Comparison of ENCODE assay signal across 25 cellular contexts in the genomic region with DNA sequence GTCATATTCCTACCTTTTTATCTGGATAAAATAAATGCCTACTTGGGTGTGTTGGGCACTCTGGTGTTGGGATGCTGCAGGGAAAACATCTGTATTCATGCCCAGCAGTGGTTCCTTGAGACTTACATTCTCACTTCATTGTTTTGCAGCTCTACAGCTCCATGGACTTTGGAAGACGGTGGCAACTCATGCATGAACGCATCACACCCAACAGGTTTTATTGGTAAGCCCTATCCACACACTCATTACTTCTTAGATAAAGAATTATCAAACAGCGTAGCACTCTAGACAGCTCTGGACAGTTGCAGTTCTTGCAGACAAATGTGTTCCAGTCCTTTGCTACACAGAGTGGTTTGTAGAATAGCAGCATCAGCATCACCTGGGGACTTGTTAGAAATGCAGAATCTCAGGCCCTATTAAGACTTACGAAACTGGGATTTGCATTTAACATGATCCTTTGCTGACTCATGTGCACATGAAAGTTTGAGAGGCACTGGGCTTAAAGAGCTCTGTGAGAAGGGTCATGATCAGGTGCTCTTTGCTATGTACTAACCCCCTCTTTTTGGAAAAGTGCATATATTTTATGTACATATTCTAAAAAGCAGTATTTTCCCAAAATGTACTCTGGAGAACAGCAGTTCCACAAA.
DNase-seq lines count a peak whose midpoint lies in the region; ATAC-seq, FAIRE-seq and TF ChIP-seq lines count a peak whose summit lies in the region.
"Had no signal": no experiment of that assay in that cellular context is flagged by ENCODE, and none has a peak within 500 bp of the region (broad histone marks: within the 10 kb centered on the region; RNA-seq: fewer than 3 reads in every experiment).

No MANE protein-coding gene starts in this region.

- no peak overlapping the region for H3K23ac ChIP-seq in H1 (ENCODE audit: insufficient read length)

- no peak overlapping the region for H2BK15ac ChIP-seq in H1 (ENCODE audit: low read length)

- FAIRE-seq in H1 (lab: Jason Lieb, UNC): peak; percentile 19
- FAIRE-seq: A204.1, D721Med, G401.6, GM12878, GM19239, H54 had no signal

- no peaks in the 10 kb centered on the region for H3K27me3 ChIP-seq in H1 (replicated peaks in 1 of 4; ENCODE audit: control insufficient read depth in 3 of 4, extremely low read depth in 1 of 4, insufficient read depth in 3 of 4, low read length in 3 of 4)
- no peaks in the 10 kb centered on the region for H3K27me3 ChIP-seq in esophagus muscularis mucosa
- H3K27me3 ChIP-seq: BLaER1 had no signal

- H4K91ac ChIP-seq in H1 (replicated peaks; ENCODE audit: insufficient read length, low read length): no peak overlapping the region

- H2BK12ac ChIP-seq in H1 (ENCODE audit: low read depth, low read length): no peak overlapping the region

- no peak overlapping the region for H3K56ac ChIP-seq in H1 (replicated peaks; ENCODE audit: insufficient read length, low read depth, low read length)

- no peak overlapping the region for H3K18ac ChIP-seq in H1 (ENCODE audit: extremely low read depth, low read length)

- H3K9ac ChIP-seq in H1 (replicated peaks in 1 of 4; ENCODE audit: extremely low read depth in 1 of 4, low read depth in 3 of 4, low read length in 3 of 4): no peak overlapping the region
- H3K9ac ChIP-seq: BLaER1 had no signal

- no peaks in the 10 kb centered on the region for H3K23me2 ChIP-seq in H1 (ENCODE audit: low read depth, low read length)

- no peaks in the 10 kb centered on the region for H3K79me2 ChIP-seq in H1 (ENCODE audit: control insufficient read depth in 1 of 2, insufficient read depth in 2 of 2, low read length in 2 of 2)

- intact Hi-C loops in esophagus muscularis mucosa (cut with DNase I): no loop called here

- no peak overlapping the region for H4K8ac ChIP-seq in H1 (ENCODE audit: extremely low read depth, insufficient read depth, low read length)

- CTCF ChIA-PET in H1 (lab: Charles Lee; ENCODE audit: partially characterized antibody): no interaction called here

- no peak overlapping the region for H3K4ac ChIP-seq in H1 (replicated peaks; ENCODE audit: insufficient read length, low read depth, low read length)

- TF ChIP-seq POLR2A in H1 (IDR thresholded peaks at IDR 0.05; ENCODE audit: control extremely low read depth in 1 of 2, low read depth in 2 of 2, low read length in 2 of 2): no peak
- no peak for TF ChIP-seq POLR2A in esophagus muscularis mucosa (IDR thresholded peaks at IDR 0.05; ENCODE audit: low read depth)

- H3K14ac ChIP-seq in H1 (ENCODE audit: insufficient read length): no peak overlapping the region

- no peak overlapping the region for H3K4me2 ChIP-seq in H1 (ENCODE audit: insufficient read depth in 1 of 2, low read depth in 2 of 2, low read length in 2 of 2)
- H3K4me2 ChIP-seq: BLaER1, GM23338 had no signal

- ATAC-seq in GM21381 (IDR thresholded peaks at IDR 0.05; ENCODE audit: unreplicated experiment): no peak
- ATAC-seq: CD8-positive, alpha-beta T cell; GM12878; GM23338 had no signal

- H3K4me3 ChIP-seq in H1 (ENCODE audit: extremely low read depth in 1 of 4, insufficient read depth in 2 of 4, low read depth in 3 of 4, low read length in 4 of 4) (no peak overlapping the region), esophagus muscularis mucosa (no peak overlapping the region)
- H3K4me3 ChIP-seq: BLaER1, GM12878, GM23338, HAP-1 had no signal

- WGBS in H1 (ENCODE audit: extremely low coverage in 1 of 2, insufficient coverage in 1 of 2, insufficient read length in 1 of 2, insufficient replicate concordance in 2 of 2, low coverage in 1 of 2, low lambda C conversion rate in 2 of 2, missing lambda C conversion rate in 1 of 2), 2 experiments: 94% methylated on average over 4 of the region's 4 CpGs; no CpG with 5 or more reads in 1 of the 2 experiments
- 93% methylated on average over 4 of the region's 4 CpGs for WGBS in esophagus muscularis mucosa

- H2BK120ac ChIP-seq in H1 (replicated peaks; ENCODE audit: low read depth, low read length): no peak overlapping the region

- H3K9me3 ChIP-seq in H1 (ENCODE audit: insufficient read depth in 2 of 2, low read depth in 1 of 2, low read length in 1 of 2) (no peaks in the 10 kb centered on the region), esophagus muscularis mucosa (no peaks in the 10 kb centered on the region)
- H3K9me3 ChIP-seq: BLaER1, Caco-2, HAP-1 had no signal

- DNase-seq in DMS79 treated with DMSO at 0.1 percent for 48 hours (lab: John Stamatoyannopoulos, UW) (peak; percentile 24), DMS79 (lab: John Stamatoyannopoulos, UW) (no peak), H1 (ENCODE audit: low read depth in 1 of 2, low spot score in 2 of 2) (no peak), renal cortical epithelial cell (ENCODE audit: low read depth) (peak; percentile 66), GDM1 (lab: John Stamatoyannopoulos, UW) (no peak), SW480 (ENCODE audit: low spot score) (no peak), esophagus muscularis mucosa (ENCODE audit: extremely low spot score) (no peak)
- DNase-seq: Caco-2; CD4-positive, CD25-positive, alpha-beta regulatory T cell; CD8-positive, alpha-beta T cell; DMS 273 treated with DMSO at 0.1 percent for 48 hours; DND-41; HFFc6 had no signal

- H3K27ac ChIP-seq in H1 (ENCODE audit: low read depth, low read length): no peak overlapping the region
- H3K27ac ChIP-seq in esophagus muscularis mucosa (replicated peaks in 1 of 4): no peak overlapping the region
- H3K27ac ChIP-seq: 22Rv1, BLaER1, C4-2B had no signal

- TF ChIP-seq RAD21 in H1 (IDR thresholded peaks at IDR 0.05 in 1 of 2, conservative IDR thresholded peaks at IDR 0.05 in 1 of 2; ENCODE audit: low read depth in 2 of 2, low read length in 2 of 2): no peak

- POLR2A ChIA-PET in H1 (lab: Charles Lee; ENCODE audit: partially characterized antibody): no interaction called here

- H3K4me1 ChIP-seq in H1 (replicated peaks in 1 of 4; ENCODE audit: control insufficient read depth in 3 of 4, insufficient read depth in 4 of 4, low read length in 3 of 4) (no peaks in the 10 kb centered on the region), esophagus muscularis mucosa (no peaks in the 10 kb centered on the region)
- H3K4me1 ChIP-seq: BLaER1, Caco-2, HAP-1 had no signal

- no peak overlapping the region for H4K5ac ChIP-seq in H1 (ENCODE audit: insufficient read length, low read depth, low read length)

- TF ChIP-seq CTCF in H1 (IDR thresholded peaks at IDR 0.05; ENCODE audit: control extremely low read depth in 1 of 3, insufficient read depth in 1 of 3, low read depth in 1 of 3, low read length in 3 of 3) (no peak), esophagus muscularis mucosa (IDR thresholded peaks at IDR 0.05) (no peak)

- H3K79me1 ChIP-seq in H1 (ENCODE audit: low read depth, low read length): no peaks in the 10 kb centered on the region

- no peak overlapping the region for H2BK5ac ChIP-seq in H1 (ENCODE audit: low read depth, low read length)

- no peak for TF ChIP-seq EP300 in H1 (IDR thresholded peaks at IDR 0.05; ENCODE audit: borderline replicate concordance in 1 of 2, low read depth in 2 of 2, low read length in 2 of 2)
- TF ChIP-seq EP300 in esophagus muscularis mucosa (IDR thresholded peaks at IDR 0.05): no peak

- no peaks in the 10 kb centered on the region for H3K36me3 ChIP-seq in H1 (ENCODE audit: control insufficient read depth in 2 of 4, insufficient read depth in 4 of 4, low read length in 3 of 4)
- H3K36me3 ChIP-seq in esophagus muscularis mucosa: no peaks in the 10 kb centered on the region
- H3K36me3 ChIP-seq: BLaER1, HAP-1 had no signal

- H4K20me1 ChIP-seq in H1 (replicated peaks in 1 of 2; ENCODE audit: control insufficient read depth in 1 of 2, insufficient read depth in 2 of 2, low read length in 2 of 2): no peaks in the 10 kb centered on the region
- H4K20me1 ChIP-seq: BLaER1 had no signal

- H2AFZ ChIP-seq in H1 (ENCODE audit: low read length): no peak overlapping the region
- H2AFZ ChIP-seq: GM23338 had no signal

- no peak overlapping the region for H2BK20ac ChIP-seq in H1 (ENCODE audit: low read length)

- H2AK5ac ChIP-seq in H1 (ENCODE audit: low read depth, low read length): no peak overlapping the region

TF ChIP-seq in H1, 55 proteins besides CTCF, POLR2A, EP300 and RAD21:
- TF ChIP-seq RXRA (IDR thresholded peaks at IDR 0.05; ENCODE audit: insufficient read depth, low read depth, low read length): no peak
- no peak for TF ChIP-seq CTBP2 (IDR thresholded peaks at IDR 0.05; ENCODE audit: borderline replicate concordance, insufficient read depth, insufficient read length, low read length)
- no peak for TF ChIP-seq POU5F1 (IDR thresholded peaks at IDR 0.05; ENCODE audit: low read depth, low read length)
- no peak for TF ChIP-seq RFX5 (IDR thresholded peaks at IDR 0.05; ENCODE audit: borderline replicate concordance, low read depth, low read length)

Comparison
In these comparisons a context has a peak if more than half of its experiments do, and no peak if none do; other contexts are left out.
1. DNase-seq: peak in DMS79 treated with DMSO at 0.1 percent for 48 hours (single experiment) and renal cortical epithelial cell (single experiment); none in DMS79 (single experiment), H1 (0 of 2), GDM1 (single experiment), SW480 (single experiment) and esophagus muscularis mucosa (single experiment).